13 cellular contexts compared by ENCODE assay signal in genomic region chr1:243837907-243838546, GRCh38. TPM values are rescaled to one million over a fixed set of nuclear protein-coding genes. Genes with fewer than 3 reads are reported as not detected.
A peak's percentile ranks its signal among the peaks of the same experiment; 100 is the strongest.
DNase-seq lines count a peak whose midpoint lies in the region; ATAC-seq and TF ChIP-seq lines count a peak whose summit lies in the region.
"Had no signal": no experiment of that assay in that cellular context is flagged by ENCODE, and none has a peak within 500 bp of the region (broad histone marks: within the 10 kb centered on the region; RNA-seq: fewer than 3 reads in every experiment).

No MANE protein-coding gene starts in this region.

- peaks cover 18 to 33% of the 10 kb centered on the region in 2 donors for H3K4me1 Mint-ChIP-seq in natural killer cell treated with Interleukin-12 subunit alpha and Interleukin-12 subunit beta and Interleukin-15 and Interleukin-18, amount 100 ng/mL, for 72 hours (ENCODE audit: low read depth in 2 of 2)

- H3K4me3 Mint-ChIP-seq in natural killer cell treated with Interleukin-12 subunit alpha and Interleukin-12 subunit beta and Interleukin-15 and Interleukin-18, amount 100 ng/mL, for 72 hours, result peak overlapping the region; percentile 20

- in situ Hi-C loops in GM23248 (cut with MboI), result no loop called here

- ATAC-seq in activated CD4-positive, CD25-positive, alpha-beta regulatory T cell treated with anti-CD3 and anti-CD28 coated beads, Interleukin-2, amount 50 U/mL, for 24 hours, result peak; percentile 93 to 95
- peak; percentile 56 for ATAC-seq in HG02763 (IDR thresholded peaks at IDR 0.05; ENCODE audit: unreplicated experiment)
- peak; percentile 67 to 91 for ATAC-seq in natural killer cell treated with Interleukin-12 subunit alpha and Interleukin-12 subunit beta and Interleukin-15 and Interleukin-18, amount 100 ng/mL, for 72 hours

- no peak overlapping the region for H3K27ac ChIP-seq in MM.1S (ENCODE audit: low read length)
- H3K27ac ChIP-seq in GM23248, result no peak overlapping the region
- no peak overlapping the region for H3K27ac ChIP-seq in breast epithelium
- H3K27ac ChIP-seq: 22Rv1, thoracic aorta had no signal

- H3K4me2 ChIP-seq in MM.1S (ENCODE audit: low read depth, low read length), result no peak overlapping the region
- H3K4me2 ChIP-seq in GM23248 (ENCODE audit: unreplicated experiment), result no peak overlapping the region

- peaks cover 2% of the 10 kb centered on the region for H3K9me3 Mint-ChIP-seq in natural killer cell treated with Interleukin-12 subunit alpha and Interleukin-12 subunit beta and Interleukin-15 and Interleukin-18, amount 100 ng/mL, for 72 hours

- intact Hi-C loops in breast epithelium (cut with DNase I; ENCODE audit: low total_unique reads), result no loop called here

- H3K9ac ChIP-seq in MM.1S (ENCODE audit: low read length) (no peak overlapping the region), GM23248 (no peak overlapping the region)

- H3K36me3 ChIP-seq in MM.1S (replicated peaks; ENCODE audit: insufficient read depth, low read length) (no peaks in the 10 kb centered on the region), GM23248 (ENCODE audit: low read depth) (peaks cover 20% of the 10 kb centered on the region), breast epithelium (no peaks in the 10 kb centered on the region)
- H3K36me3 ChIP-seq: thoracic aorta had no signal

- no peak for DNase-seq in activated CD4-positive, CD25-positive, alpha-beta regulatory T cell (lab: John Stamatoyannopoulos, UW)
- DNase-seq in MM.1S (peak; percentile 17), GM23248 (no peak), anterior cingulate cortex (lab: John Stamatoyannopoulos, UW) (no peak), breast epithelium (ENCODE audit: low spot score in 2 of 2) (no peak)
- no peak for DNase-seq in natural killer cell treated with Interleukin-12 subunit alpha and Interleukin-12 subunit beta and Interleukin-15 and Interleukin-18, amount 100 ng/mL, for 72 hours (ENCODE audit: low spot score)
- DNase-seq: aorta; nucleus accumbens; stimulated activated CD4-positive, alpha-beta T cell treated with anti-CD3 and anti-CD28 coated beads, Interleukin-1b, Interleukin-23, amount 100 ng/mL, for 48 hours had no signal

- H3F3A ChIP-seq in MM.1S (ENCODE audit: insufficient read depth, low read length) (no peaks in the 10 kb centered on the region), GM23248 (ENCODE audit: insufficient read depth) (peaks cover 19% of the 10 kb centered on the region)

- no peak overlapping the region for H3K27ac Mint-ChIP-seq in natural killer cell treated with Interleukin-12 subunit alpha and Interleukin-12 subunit beta and Interleukin-15 and Interleukin-18, amount 100 ng/mL, for 72 hours

- TF ChIP-seq CTCF in MM.1S (IDR thresholded peaks at IDR 0.05; ENCODE audit: low read length) (no peak), breast epithelium (IDR thresholded peaks at IDR 0.05) (no peak)

- H4K20me1 ChIP-seq in MM.1S (ENCODE audit: insufficient read depth, low read length) (no peaks in the 10 kb centered on the region), GM23248 (ENCODE audit: insufficient read depth) (no peaks in the 10 kb centered on the region; the same call in 1 of the 2 replicates)

- 94 to 100% methylated on average over 1 of the region's 1 CpG for WGBS in GM23248 (ENCODE audit: low coverage in 1 of 2, low lambda C conversion rate in 2 of 2, missing lambda C conversion rate in 2 of 2), 2 experiments

- H3K4me3 ChIP-seq in MM.1S (ENCODE audit: low read length), result no peak overlapping the region
- no peak overlapping the region for H3K4me3 ChIP-seq in GM23248
- no peak overlapping the region for H3K4me3 ChIP-seq in breast epithelium
- H3K4me3 ChIP-seq: thoracic aorta had no signal

- TF ChIP-seq POLR2A in breast epithelium (IDR thresholded peaks at IDR 0.05), result no peak

- H2AFZ ChIP-seq in MM.1S (ENCODE audit: low read length) (no peak overlapping the region), GM23248 (no peak overlapping the region)

- H3K9me3 ChIP-seq in MM.1S (replicated peaks; ENCODE audit: insufficient read depth, low read length) (no peaks in the 10 kb centered on the region), GM23248 (ENCODE audit: low read depth) (no peaks in the 10 kb centered on the region), breast epithelium (peaks cover 6 to 17% of the 10 kb centered on the region in 2 donors)

- H3K27me3 ChIP-seq in MM.1S (replicated peaks; ENCODE audit: insufficient read depth, low read length) (no peaks in the 10 kb centered on the region), GM23248 (replicated peaks; ENCODE audit: insufficient read depth) (no peaks in the 10 kb centered on the region), breast epithelium (no peaks in the 10 kb centered on the region)

- H3K79me2 ChIP-seq in MM.1S (ENCODE audit: low read length) (no peaks in the 10 kb centered on the region), GM23248 (ENCODE audit: insufficient read depth) (peaks cover 100% of the 10 kb centered on the region)

- H3K27me3 Mint-ChIP-seq in natural killer cell treated with Interleukin-12 subunit alpha and Interleukin-12 subunit beta and Interleukin-15 and Interleukin-18, amount 100 ng/mL, for 72 hours, result no peaks in the 10 kb centered on the region

- H3K4me1 ChIP-seq in MM.1S (ENCODE audit: low read length) (no peaks in the 10 kb centered on the region), GM23248 (ENCODE audit: insufficient read depth) (peaks cover 30% of the 10 kb centered on the region), breast epithelium (no peaks in the 10 kb centered on the region)

- peaks cover 14% of the 10 kb centered on the region for H3K36me3 Mint-ChIP-seq in natural killer cell treated with Interleukin-12 subunit alpha and Interleukin-12 subunit beta and Interleukin-15 and Interleukin-18, amount 100 ng/mL, for 72 hours

- H3K9me2 ChIP-seq in MM.1S (replicated peaks; ENCODE audit: insufficient read depth, low read length) (no peaks in the 10 kb centered on the region), GM23248 (ENCODE audit: insufficient read depth) (no peaks in the 10 kb centered on the region)

RNA-seq across cellular contexts. Expression of gene AKT3, which starts 12.0 kb away (rescaled TPM):
- total RNA-seq in natural killer cell treated with Interleukin-12 subunit alpha and Interleukin-12 subunit beta and Interleukin-15 and Interleukin-18, amount 100 ng/mL, for 72 hours, result 10 to 100 TPM; 38.1 to 41.8 TPM
- 27.7 and 31.2 TPM in 2 replicates for total RNA-seq in GM23248 (2014; rRNA removed; shearing (Covaris generic))
- 8.1 and 9.1 TPM in 2 replicates for polyA plus RNA-seq in GM23248 (2016; fragmentation: Nextera tagmentation; extraction: Ambion mirVana)
- total RNA-seq in breast epithelium, result 10 to 100 TPM; 49.6 to 58.7 (median 58.7) TPM
